In genomic region chr4:82891728-82892466, GRCh38 we compare ENCODE assay signal across 8 cellular contexts. TPM values are rescaled to one million over a fixed set of nuclear protein-coding genes. Genes with fewer than 3 reads are reported as not detected.
DNase-seq lines count a peak whose midpoint lies in the region; ATAC-seq lines count a peak whose summit lies in the region.

No MANE protein-coding gene starts in this region.

- H3K27me3 Mint-ChIP-seq in activated naive CD8-positive, alpha-beta T cell = no peaks in the 10 kb centered on the region

- no peaks in the 10 kb centered on the region for H3K9me3 Mint-ChIP-seq in activated naive CD8-positive, alpha-beta T cell (ENCODE audit: low read depth)

- peak; percentile 54 for DNase-seq in DMS 273 (lab: John Stamatoyannopoulos, UW; ENCODE audit: unreplicated experiment)
- DNase-seq in iris pigment epithelial cell (ENCODE audit: low read depth) = peak; percentile 39
- no peak for DNase-seq in DMS114 treated with DMSO at 0.1 percent for 48 hours (lab: John Stamatoyannopoulos, UW; ENCODE audit: unreplicated experiment)
- DNase-seq in SHP77 treated with DMSO at 0.1 percent for 48 hours (lab: John Stamatoyannopoulos, UW) = no peak

- peaks cover 12% of the 10 kb centered on the region for H3K36me3 Mint-ChIP-seq in activated naive CD8-positive, alpha-beta T cell

- peak overlapping the region; percentile 95 for H3K27ac Mint-ChIP-seq in activated naive CD8-positive, alpha-beta T cell

- peak overlapping the region; percentile 87 for H3K27ac ChIP-seq in temporal lobe (ENCODE audit: low read depth, low read length)

- peaks cover 47% of the 10 kb centered on the region for H3K4me1 Mint-ChIP-seq in activated naive CD8-positive, alpha-beta T cell (ENCODE audit: low read depth)

- peak overlapping the region; percentile 95 for H3K4me3 Mint-ChIP-seq in activated naive CD8-positive, alpha-beta T cell

- ATAC-seq in HG02943 (IDR thresholded peaks at IDR 0.05; ENCODE audit: low read depth, unreplicated experiment) (peak; percentile 5), HG02885 (IDR thresholded peaks at IDR 0.05; ENCODE audit: poor library complexity, unreplicated experiment) (no peak)

RNA-seq across cellular contexts. Expression of gene SEC31A, which starts 0.9 kb away (rescaled TPM):
- total RNA-seq in temporal lobe = 99.6 TPM

RNA-seq across cellular contexts. Expression of gene THAP9, which starts 8.6 kb away (rescaled TPM):
- total RNA-seq in temporal lobe = 13.3 TPM

Comparison
In these comparisons a context has a peak if more than half of its experiments do, and no peak if none do; other contexts are left out.
1. DNase-seq: peak in DMS 273 (single experiment) and iris pigment epithelial cell (single experiment); none in DMS114 treated with DMSO at 0.1 percent for 48 hours (single experiment) and SHP77 treated with DMSO at 0.1 percent for 48 hours (single experiment).